ENCODE assay signal across 1 cellular context in the genomic region with DNA sequence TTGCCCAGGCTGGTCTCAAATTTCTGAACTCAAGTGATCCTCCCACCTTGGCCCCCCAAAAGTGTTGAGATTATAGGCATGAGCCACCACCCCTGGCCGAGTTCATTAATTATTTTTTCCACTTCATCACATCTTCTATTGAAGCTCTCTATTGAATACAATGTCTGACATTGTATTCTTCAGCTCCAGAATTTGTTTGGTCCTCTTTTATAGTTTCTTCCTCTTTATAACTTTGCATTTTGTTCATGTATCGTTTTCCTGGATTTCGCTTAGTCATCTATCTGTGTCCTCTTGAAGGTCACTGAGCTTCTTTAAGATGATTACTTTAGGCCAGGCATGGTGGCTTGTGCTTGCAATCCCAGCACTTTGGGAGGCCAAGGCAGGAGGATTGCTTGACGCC.
TF ChIP-seq lines count a peak whose summit lies in the region.

No MANE protein-coding gene starts in this region.

TF ChIP-seq in IMR-90, 13 proteins besides CTCF, POLR2A, EP300 and RAD21 (continued from another document):
- TF ChIP-seq BHLHE40 (IDR thresholded peaks at IDR 0.05; ENCODE audit: low read depth, low read length) (no peak), MAFK (IDR thresholded peaks at IDR 0.05; ENCODE audit: low read depth, low read length) (peak; percentile 28; the same call in 1 of the 2 replicates), MAZ (IDR thresholded peaks at IDR 0.05; ENCODE audit: borderline replicate concordance, low read depth, low read length) (no peak), CEBPB (IDR thresholded peaks at IDR 0.05; ENCODE audit: low read depth, low read length) (no peak), RFX5 (IDR thresholded peaks at IDR 0.05; ENCODE audit: low read depth, low read length) (no peak), CHD1 (IDR thresholded peaks at IDR 0.05; ENCODE audit: low read depth, low read length) (no peak), USF2 (IDR thresholded peaks at IDR 0.05; ENCODE audit: low read depth, low read length) (no peak)
TF ChIP-seq in IMR-90: peak in this region for 2.
